In genomic region chr6:84763397-84764331, GRCh38 we compare ENCODE assay signal across 8 cellular contexts. TPM values are rescaled to one million over a fixed set of nuclear protein-coding genes. Genes with fewer than 3 reads are reported as not detected.
DNase-seq lines count a peak whose midpoint lies in the region; ATAC-seq and TF ChIP-seq lines count a peak whose summit lies in the region.

No MANE protein-coding gene starts in this region.

- H3K4me3 ChIP-seq in A673 (ENCODE audit: low read depth, low read length, poor library complexity, severe bottlenecking), result peak overlapping the region; percentile 72
- H3K4me3 ChIP-seq in HUES48 (ENCODE audit: low read depth, low read length), result peak overlapping the region; percentile 81
- H3K4me3 ChIP-seq in kidney epithelial cell (ENCODE audit: low read depth, low read length), result peak overlapping the region; percentile 65
- H3K4me3 ChIP-seq in thoracic aorta, result peak overlapping the region; percentile 96
- H3K4me3 ChIP-seq in HAP-1, result no peak overlapping the region

- no peaks in the 10 kb centered on the region for H3K9me3 ChIP-seq in A673 (ENCODE audit: low read depth, low read length, poor library complexity, severe bottlenecking)
- no peaks in the 10 kb centered on the region for H3K9me3 ChIP-seq in HUES48 (ENCODE audit: control insufficient read depth, insufficient read depth, low read length)
- H3K9me3 ChIP-seq in thoracic aorta, result no peaks in the 10 kb centered on the region
- no peaks in the 10 kb centered on the region for H3K9me3 ChIP-seq in HAP-1

- no peaks in the 10 kb centered on the region for H3K36me3 ChIP-seq in A673 (ENCODE audit: insufficient read depth, low read length, poor library complexity, severe bottlenecking)
- no peaks in the 10 kb centered on the region for H3K36me3 ChIP-seq in HUES48 (ENCODE audit: control insufficient read depth, insufficient read depth, low read length)
- no peaks in the 10 kb centered on the region for H3K36me3 ChIP-seq in kidney epithelial cell (ENCODE audit: control insufficient read depth, insufficient read depth, low read length)
- no peaks in the 10 kb centered on the region for H3K36me3 ChIP-seq in thoracic aorta
- no peaks in the 10 kb centered on the region for H3K36me3 ChIP-seq in HAP-1 (replicated peaks)

- no TSS peak for BruUV-seq in A673 (replicated peaks; lab: Mats Ljungman, UMichigan)

- POLR2A ChIA-PET in A673 (lab: Charles Lee; ENCODE audit: low non-redundant PET), result interaction anchor here (0.6 kb wide), 1 partner anchor 1345 kb away, joined by 4 read pairs; no protein-coding TSS in a partner anchor

- H3K4me1 ChIP-seq in A673 (ENCODE audit: insufficient read depth, low read length, poor library complexity, severe bottlenecking), result peaks cover 17% of the 10 kb centered on the region
- peaks cover 20% of the 10 kb centered on the region for H3K4me1 ChIP-seq in HUES48 (ENCODE audit: control insufficient read depth, insufficient read depth, low read length)
- H3K4me1 ChIP-seq in thoracic aorta (ENCODE audit: control insufficient read depth in 1 of 2, low read depth in 2 of 2), result peaks cover 3 to 5% of the 10 kb centered on the region in 2 donors
- H3K4me1 ChIP-seq in HAP-1, result no peaks in the 10 kb centered on the region

- TF ChIP-seq CTCF in A673 (conservative IDR thresholded peaks at IDR 0.05; ENCODE audit: low read depth, low read length), result no peak
- TF ChIP-seq CTCF in kidney epithelial cell (IDR thresholded peaks at IDR 0.05; ENCODE audit: insufficient read depth, low read length, poor library complexity, severe bottlenecking), result no peak
- TF ChIP-seq CTCF in thoracic aorta (IDR thresholded peaks at IDR 0.05), result no peak

- peak; percentile 88 for DNase-seq in A673 (ENCODE audit: low spot score)
- peak; percentile 70 for DNase-seq in astrocyte of the hippocampus (ENCODE audit: low read depth, low spot score)
- no peak for DNase-seq in kidney epithelial cell (ENCODE audit: low read depth)
- DNase-seq in thoracic aorta (ENCODE audit: low spot score), result peak; percentile 40
- DNase-seq in HAP-1 (ENCODE audit: low spot score in 2 of 2), result no peak
- no peak for DNase-seq in HPDE6-E6E7 (ENCODE audit: extremely low spot score)
- DNase-seq in NOMO-1 treated with DMSO at 0.1 percent for 48 hours (lab: John Stamatoyannopoulos, UW; ENCODE audit: unreplicated experiment), result no peak

- CTCF ChIA-PET in A673 (lab: Charles Lee), result no interaction called here

- in situ Hi-C loops in HAP-1 (cut with MboI; ENCODE audit: low sequenced_read_pairs), result no loop called here

- intact Hi-C loops in A673 (cut with micrococcal nuclease; ENCODE audit: unreplicated experiment), result loop anchor here (5.0 to 10.0 kb wide), 2 partner anchors 336 to 561 kb away; no protein-coding TSS in a partner anchor

- H3K27me3 ChIP-seq in A673 (replicated peaks; ENCODE audit: insufficient read depth, low read depth, low read length, poor library complexity) (peaks cover 75% of the 10 kb centered on the region), HUES48 (ENCODE audit: control insufficient read depth, insufficient read depth, low read length) (peaks cover 99% of the 10 kb centered on the region), kidney epithelial cell (ENCODE audit: control insufficient read depth, insufficient read depth, low read length) (peaks cover 52% of the 10 kb centered on the region), thoracic aorta (replicated peaks; ENCODE audit: insufficient read depth) (no peaks in the 10 kb centered on the region), HAP-1 (ENCODE audit: low read depth) (peaks cover 8% of the 10 kb centered on the region)

- peak overlapping the region; percentile 89 for H3K27ac ChIP-seq in A673 (ENCODE audit: low read depth, low read length, poor library complexity, severe bottlenecking)
- H3K27ac ChIP-seq in HUES48 (ENCODE audit: low read depth, low read length), result no peak overlapping the region
- peak overlapping the region; percentile 99 to 100 for H3K27ac ChIP-seq in thoracic aorta

- no peak overlapping the region for H3K9ac ChIP-seq in HUES48 (ENCODE audit: low read depth, low read length)

- peak; percentile 78 for ATAC-seq in thoracic aorta (ENCODE audit: insufficient number of reproducible peaks, low FRiP score, low read depth)

RNA-seq across cellular contexts. Expression of gene TBX18, which starts 0.7 kb away (rescaled TPM):
- total RNA-seq in A673 (2021), result 14.6 and 16.0 TPM in 2 replicates
- total RNA-seq in kidney epithelial cell, result 0.46 and 0.48 TPM in 2 replicates
- 10 to 100 TPM; 53.5 to 85.4 TPM for total RNA-seq in thoracic aorta

Comparison
In these comparisons a context has a peak if more than half of its experiments do, and no peak if none do; other contexts are left out.
1. DNase-seq: peak in A673 (single experiment), astrocyte of the hippocampus (single experiment) and thoracic aorta (single experiment); none in kidney epithelial cell (single experiment), HAP-1 (0 of 2), HPDE6-E6E7 (single experiment) and NOMO-1 treated with DMSO at 0.1 percent for 48 hours (single experiment).
2. RNA of gene TBX18, which starts 0.7 kb away (total RNA-seq): 53.5 to 85.4 TPM in thoracic aorta and 14.6 to 16.0 TPM in A673; 0.46 to 0.48 TPM in kidney epithelial cell; every median in the first group is over 10 times any median in the second.